ENCODE assay signal across 1 cellular context in the genomic region with DNA sequence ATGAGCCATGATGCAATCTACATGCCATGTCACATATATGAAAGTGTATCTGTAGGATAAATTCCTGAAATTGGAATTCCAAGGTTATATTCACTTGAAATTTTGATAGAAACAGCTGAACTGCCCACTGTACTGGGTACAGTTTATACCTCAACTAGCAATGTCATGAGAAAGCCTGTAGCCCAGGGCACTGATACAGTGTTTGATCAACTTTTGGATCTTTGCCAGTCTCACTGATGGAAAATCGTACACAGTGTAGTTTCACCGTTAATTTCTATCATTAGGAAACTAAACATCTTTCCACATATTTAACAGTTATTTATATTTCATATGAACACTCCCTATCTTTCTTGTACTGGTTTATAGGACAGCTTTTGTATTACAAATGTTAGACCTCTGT.
TF ChIP-seq lines count a peak whose summit lies in the region.

No MANE protein-coding gene starts in this region.

TF ChIP-seq in HepG2, 621 proteins besides CTCF, POLR2A, EP300 and RAD21 (continued from another document):
- no peak for TF ChIP-seq GPN1 (CRISPR knock-in tag; IDR thresholded peaks at IDR 0.05; ENCODE audit: borderline replicate concordance)
- TF ChIP-seq, protein P1, sequence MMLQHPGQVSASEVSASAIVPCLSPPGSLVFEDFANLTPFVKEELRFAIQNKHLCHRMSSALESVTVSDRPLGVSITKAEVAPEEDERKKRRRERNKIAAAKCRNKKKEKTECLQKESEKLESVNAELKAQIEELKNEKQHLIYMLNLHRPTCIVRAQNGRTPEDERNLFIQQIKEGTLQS (CRISPR knock-in tag; IDR thresholded peaks at IDR 0.05): no peak
